In genomic region chr14:101929096-101929495, GRCh38 we compare ENCODE assay signal across 32 cellular contexts. TPM values are rescaled to one million over a fixed set of nuclear protein-coding genes. Genes with fewer than 3 reads are reported as not detected.
DNase-seq lines count a peak whose midpoint lies in the region; ATAC-seq, FAIRE-seq and TF ChIP-seq lines count a peak whose summit lies in the region.
"Had no signal": no experiment of that assay in that cellular context is flagged by ENCODE, and none has a peak within 500 bp of the region (broad histone marks: within the 10 kb centered on the region; RNA-seq: fewer than 3 reads in every experiment).

No MANE protein-coding gene starts in this region.

- H3K4me1 ChIP-seq in sigmoid colon = peaks cover 0 to 23% (median 14%) of the 10 kb centered on the region in 4 donors
- H3K4me1 ChIP-seq: A549, foreskin keratinocyte, parathyroid adenoma, uterus had no signal

- ATAC-seq in left colon (peak; percentile 22), GM18861 (IDR thresholded peaks at IDR 0.05; ENCODE audit: unreplicated experiment) (no peak)
- ATAC-seq: A549; CD8-positive, alpha-beta T cell; foreskin keratinocyte had no signal

- 98% methylated on average over 10 of the region's 10 CpGs for WGBS in sigmoid colon, 2 donors

- no peak for TF ChIP-seq POLR2A in sigmoid colon (IDR thresholded peaks at IDR 0.05)

- intact Hi-C loops in activated naive CD4-positive, alpha-beta T cell treated with anti-CD3 and anti-CD28 coated beads for 36 hours (cut with micrococcal nuclease) = no loop called here
- intact Hi-C loops in left colon (cut with DNase I, micrococcal nuclease) (loop anchor here in 1 of 2 donors (10.0 kb wide), 1 partner anchor 154 kb away; no protein-coding TSS in a partner anchor), sigmoid colon (cut with DNase I) (loop anchor here (2.0 to 5.0 kb wide), 2 partner anchors 18 to 157 kb away; no protein-coding TSS in a partner anchor)

- CTCF ChIA-PET in activated naive CD4-positive, alpha-beta T cell treated with anti-CD3 and anti-CD28 coated beads for 36 hours (lab: Charles Lee) = no interaction called here

- H3K36me3 Mint-ChIP-seq in activated naive CD4-positive, alpha-beta T cell treated with anti-CD3 and anti-CD28 coated beads for 36 hours (ENCODE audit: low read depth) = peaks cover 2% of the 10 kb centered on the region

- H3K27me3 ChIP-seq in sigmoid colon = no peaks in the 10 kb centered on the region
- H3K27me3 ChIP-seq: dorsolateral prefrontal cortex, esophagus muscularis mucosa, foreskin keratinocyte, heart right ventricle, spleen, uterus had no signal

- TF ChIP-seq CTCF in sigmoid colon (IDR thresholded peaks at IDR 0.05) = no peak

- peaks cover 0 to 22% (median 3%) of the 10 kb centered on the region in 4 donors for H3K36me3 ChIP-seq in sigmoid colon
- H3K36me3 ChIP-seq: uterus had no signal

- peak; percentile 23 for FAIRE-seq in HTR-8/SVneo (lab: Jason Lieb, UNC)
- FAIRE-seq: A549, endometrium had no signal

- H3K4me3 ChIP-seq in sigmoid colon = no peak overlapping the region
- H3K4me3 ChIP-seq: A549, dorsolateral prefrontal cortex, esophagus muscularis mucosa, heart right ventricle, spleen, uterus had no signal

- no peaks in the 10 kb centered on the region for H3K27me3 Mint-ChIP-seq in activated naive CD4-positive, alpha-beta T cell treated with anti-CD3 and anti-CD28 coated beads for 36 hours (ENCODE audit: low read depth)
- H3K27me3 Mint-ChIP-seq: stimulated activated naive CD8-positive, alpha-beta T cell treated with anti-CD3 and anti-CD28 coated beads, Interleukin-15, amount 100 ng/mL, for 72 hours had no signal

- no peaks in the 10 kb centered on the region for H3K9me3 ChIP-seq in sigmoid colon
- H3K9me3 ChIP-seq: A549, esophagus muscularis mucosa, heart right ventricle, SK-N-SH, spleen, uterus had no signal

- peak overlapping the region; percentile 30 for H3K27ac Mint-ChIP-seq in activated naive CD4-positive, alpha-beta T cell treated with anti-CD3 and anti-CD28 coated beads for 36 hours
- H3K27ac Mint-ChIP-seq: activated T-helper 2 cell treated with anti-CD3 and anti-CD28 coated beads, Interferon-gamma antibody, Interleukin-2, Interleukin-4, amounts not matched to agents 10 μg/mL and 5 μg/mL and 100 μg/mL, durations not matched to agents 14 hours and 24 hours and 36 hours; T-helper 1 cell treated with Interleukin-12 subunit alpha and Interleukin-12 subunit beta and Interleukin-4 antibody, amounts not matched to agents 30 μg/mL and 1 μg/mL, for 36 hours had no signal

- H3K4me3 Mint-ChIP-seq in activated naive CD4-positive, alpha-beta T cell treated with anti-CD3 and anti-CD28 coated beads for 36 hours = no peak overlapping the region
- H3K4me3 Mint-ChIP-seq: CD8-positive, alpha-beta T cell; neural crest cell; stimulated activated naive CD8-positive, alpha-beta T cell treated with anti-CD3 and anti-CD28 coated beads, Interleukin-15, amount 100 ng/mL, for 72 hours; T-helper 1 cell treated with Interleukin-12 subunit alpha and Interleukin-12 subunit beta and Interleukin-4 antibody, amounts not matched to agents 30 μg/mL and 1 μg/mL, for 36 hours had no signal

- no peak for DNase-seq in activated naive CD4-positive, alpha-beta T cell treated with anti-CD3 and anti-CD28 coated beads for 36 hours
- DNase-seq in activated naive CD4-positive, alpha-beta T cell (lab: John Stamatoyannopoulos, UW) = no peak
- DNase-seq in HTR-8/SVneo (ENCODE audit: insufficient read length, low spot score) (no peak), left colon (no peak), sigmoid colon (peak; percentile 50), DMS 273 treated with DMSO at 0.1 percent for 48 hours (lab: John Stamatoyannopoulos, UW) (no peak), NCI-H187 (lab: John Stamatoyannopoulos, UW) (no peak)
- DNase-seq: activated CD8-positive, alpha-beta memory T cell treated with anti-CD3 and anti-CD28 coated beads, Interleukin-2, amount 50 U/mL, for 4 hours; CD8-positive, alpha-beta T cell; cerebellar nuclear complex; foreskin keratinocyte; HCEC 1CT; heart right ventricle; kidney glomerular epithelial cell; NCI-H2029 treated with DMSO at 0.1 percent for 48 hours; NCI-H526; OCI-M1; SK-N-SH; stimulated activated CD8-positive, alpha-beta memory T cell treated with anti-CD3 and anti-CD28 coated beads, Interleukin-4, amount 100 ng/mL, for 48 hours; stimulated activated naive CD8-positive, alpha-beta T cell treated with anti-CD3 and anti-CD28 coated beads, Interleukin-15, amount 100 ng/mL, for 72 hours had no signal

- peak overlapping the region in 2 of 4 donors; percentile 77 to 78 for H3K27ac ChIP-seq in sigmoid colon
- H3K27ac ChIP-seq: A549, foreskin keratinocyte, HL-60, parathyroid adenoma had no signal

- no peaks in the 10 kb centered on the region for H3K4me1 Mint-ChIP-seq in activated naive CD4-positive, alpha-beta T cell treated with anti-CD3 and anti-CD28 coated beads for 36 hours (ENCODE audit: low read depth)
- H3K4me1 Mint-ChIP-seq: stimulated activated naive CD8-positive, alpha-beta T cell treated with anti-CD3 and anti-CD28 coated beads, Interleukin-15, amount 100 ng/mL, for 72 hours had no signal

- no peaks in the 10 kb centered on the region for H3K9me3 Mint-ChIP-seq in activated naive CD4-positive, alpha-beta T cell treated with anti-CD3 and anti-CD28 coated beads for 36 hours
- H3K9me3 Mint-ChIP-seq: activated T-helper 2 cell treated with anti-CD3 and anti-CD28 coated beads, Interferon-gamma antibody, Interleukin-2, Interleukin-4, amounts not matched to agents 10 μg/mL and 5 μg/mL and 100 μg/mL, durations not matched to agents 14 hours and 24 hours and 36 hours; CD8-positive, alpha-beta T cell; neural crest cell; stimulated activated naive CD8-positive, alpha-beta T cell treated with anti-CD3 and anti-CD28 coated beads, Interleukin-15, amount 100 ng/mL, for 72 hours; T-helper 1 cell treated with Interleukin-12 subunit alpha and Interleukin-12 subunit beta and Interleukin-4 antibody, amounts not matched to agents 30 μg/mL and 1 μg/mL, for 36 hours had no signal

- no peak for TF ChIP-seq EP300 in sigmoid colon (IDR thresholded peaks at IDR 0.05)

RNA-seq across cellular contexts. Expression of gene DYNC1H1, which starts 35.3 kb away (rescaled TPM):
- 100 to 1,000 TPM; 207 to 208 TPM for total RNA-seq in activated naive CD4-positive, alpha-beta T cell treated with anti-CD3 and anti-CD28 coated beads for 36 hours
- total RNA-seq in left colon (100 to 1,000 TPM; 370 to 424 TPM), sigmoid colon (100 to 1,000 TPM; 320 to 592 (median 485) TPM)
- polyA plus RNA-seq in sigmoid colon = 100 to 1,000 TPM in 1 of 3 donors, 10 to 100 TPM in 2; 38.4 to 171 (median 48.6) TPM
